12 cellular contexts compared by ENCODE assay signal in the genomic region with DNA sequence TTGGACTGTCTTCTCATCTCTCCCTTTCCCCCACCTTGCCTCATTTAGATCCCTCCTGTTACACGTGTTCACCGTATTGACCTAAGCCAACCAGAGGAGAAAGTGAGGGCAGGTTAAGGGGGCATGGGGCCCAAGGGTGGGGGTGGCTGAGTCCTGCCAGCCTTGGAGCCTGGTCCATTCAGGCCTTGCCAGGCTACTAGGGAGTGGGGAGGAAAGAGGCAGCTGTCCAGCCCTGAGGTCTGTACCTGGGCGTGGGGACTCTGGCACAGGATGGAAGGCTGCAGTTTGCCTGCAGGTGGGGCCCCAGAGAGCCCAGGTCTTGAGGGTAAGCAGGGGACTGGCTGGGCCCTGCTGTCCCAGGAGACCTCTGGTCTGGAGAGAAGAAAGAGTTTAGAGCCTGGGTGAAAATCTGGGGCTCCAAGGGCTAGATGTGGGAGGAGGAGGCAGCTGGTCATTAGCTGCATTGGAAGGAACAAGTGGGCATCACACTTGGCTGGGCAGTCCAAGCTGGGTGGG.
A peak's percentile ranks its signal among the peaks of the same experiment; 100 is the strongest.
DNase-seq lines count a peak whose midpoint lies in the region; ATAC-seq and TF ChIP-seq lines count a peak whose summit lies in the region.
"Had no signal": no experiment of that assay in that cellular context is flagged by ENCODE, and none has a peak within 500 bp of the region (broad histone marks: within the 10 kb centered on the region; RNA-seq: fewer than 3 reads in every experiment).

No MANE protein-coding gene starts in this region.

- H3K27ac Mint-ChIP-seq in activated naive CD8-positive, alpha-beta T cell treated with anti-CD3 and anti-CD28 coated beads for 36 hours, result peak overlapping the region; percentile 90
- H3K27ac Mint-ChIP-seq in natural killer cell, result peak overlapping the region; percentile 58 to 75
- H3K27ac Mint-ChIP-seq in type B pancreatic cell, result no peak overlapping the region

- peak overlapping the region in 5 of 11 experiments; percentile 28 to 51 (median 47); a peak in 6 of 22 replicates for H3K27ac ChIP-seq in BLaER1 treated with 17β-estradiol and CSF1 and Interleukin-3, amounts not matched to agents 10 nM and 100 nM
- no peak overlapping the region for H3K27ac ChIP-seq in A673 (ENCODE audit: low read depth, low read length, poor library complexity, severe bottlenecking)

- intact Hi-C loops in natural killer cell (cut with micrococcal nuclease), result no loop called here
- intact Hi-C loops in A673 (cut with micrococcal nuclease; ENCODE audit: unreplicated experiment), result no loop called here

- CTCF ChIA-PET in A673 (lab: Charles Lee), result no interaction called here

- H3K36me3 ChIP-seq in BLaER1 treated with 17β-estradiol and CSF1 and Interleukin-3, amounts not matched to agents 10 nM and 100 nM, result peaks cover 36 to 66% (median 52%) of the 10 kb centered on the region in 11 experiments
- H3K36me3 ChIP-seq in A673 (ENCODE audit: insufficient read depth, low read length, poor library complexity, severe bottlenecking), result no peaks in the 10 kb centered on the region
- H3K36me3 ChIP-seq: HAP-1 had no signal

- in situ Hi-C loops in GM13976 (cut with MboI; ENCODE audit: low sequenced_read_pairs, unreplicated experiment), result loop anchor here (10.0 kb wide), 1 partner anchor 141 kb away; a partner anchor contains a TSS

- H3K36me3 Mint-ChIP-seq in activated naive CD8-positive, alpha-beta T cell treated with anti-CD3 and anti-CD28 coated beads for 36 hours, result peaks cover 92% of the 10 kb centered on the region
- H3K36me3 Mint-ChIP-seq in natural killer cell (peaks cover 14% of the 10 kb centered on the region), type B pancreatic cell (no peaks in the 10 kb centered on the region)

- no TSS peak for BruUV-seq in A673 (replicated peaks; lab: Mats Ljungman, UMichigan)

- H3K4me2 ChIP-seq in BLaER1 treated with 17β-estradiol and CSF1 and Interleukin-3, amounts not matched to agents 10 nM and 100 nM, result peak overlapping the region; percentile 81 to 94 (median 88)

- H3K4me1 ChIP-seq in BLaER1 treated with 17β-estradiol and CSF1 and Interleukin-3, amounts not matched to agents 10 nM and 100 nM, result peaks cover 76 to 85% (median 78%) of the 10 kb centered on the region in 10 experiments
- H3K4me1 ChIP-seq in A673 (ENCODE audit: insufficient read depth, low read length, poor library complexity, severe bottlenecking), result peaks cover 11% of the 10 kb centered on the region
- H3K4me1 ChIP-seq: HAP-1 had no signal

- POLR2A ChIA-PET in A673 (lab: Charles Lee; ENCODE audit: low non-redundant PET), result no interaction called here

- H3K9me3 ChIP-seq in BLaER1 treated with 17β-estradiol and CSF1 and Interleukin-3, amounts not matched to agents 10 nM and 100 nM (replicated peaks in 1 of 11), result peaks cover 0 to 6% (median under 1%) of the 10 kb centered on the region in 11 experiments; a peak in 14 of 22 replicates
- no peaks in the 10 kb centered on the region for H3K9me3 ChIP-seq in A673 (ENCODE audit: low read depth, low read length, poor library complexity, severe bottlenecking)
- H3K9me3 ChIP-seq: HAP-1 had no signal

- ATAC-seq in natural killer cell, result no peak

- peaks cover 11% of the 10 kb centered on the region for H3K9me3 Mint-ChIP-seq in activated naive CD8-positive, alpha-beta T cell treated with anti-CD3 and anti-CD28 coated beads for 36 hours
- no peaks in the 10 kb centered on the region for H3K9me3 Mint-ChIP-seq in natural killer cell
- H3K9me3 Mint-ChIP-seq in type B pancreatic cell, result no peaks in the 10 kb centered on the region

- no peak overlapping the region; a peak in 1 of 20 replicates for H3K4me3 ChIP-seq in BLaER1 treated with 17β-estradiol and CSF1 and Interleukin-3, amounts not matched to agents 10 nM and 100 nM
- no peak overlapping the region for H3K4me3 ChIP-seq in A673 (ENCODE audit: low read depth, low read length, poor library complexity, severe bottlenecking)
- H3K4me3 ChIP-seq: HAP-1 had no signal

- H3K4me1 Mint-ChIP-seq in activated naive CD8-positive, alpha-beta T cell treated with anti-CD3 and anti-CD28 coated beads for 36 hours, result peaks cover 92% of the 10 kb centered on the region
- peaks cover 55 to 70% of the 10 kb centered on the region in 2 donors for H3K4me1 Mint-ChIP-seq in natural killer cell
- H3K4me1 Mint-ChIP-seq in type B pancreatic cell (ENCODE audit: unreplicated experiment), result peaks cover 36% of the 10 kb centered on the region

- DNase-seq in GM13976 (ENCODE audit: low spot score) (peak; percentile 23), natural killer cell (no peak), type B pancreatic cell (ENCODE audit: extremely low spot score, unreplicated experiment) (no peak), A673 (ENCODE audit: low spot score) (no peak), RKO (ENCODE audit: low spot score) (no peak), superior temporal gyrus (ENCODE audit: extremely low spot score) (no peak)
- no peak for DNase-seq in activated naive CD8-positive, alpha-beta T cell treated with anti-CD3 and anti-CD28 coated beads for 36 hours
- DNase-seq: activated gamma-delta T cell treated with Interleukin-2 at 50 U/mL for 16 hours, NCI-H1105 treated with DMSO at 0.1 percent for 48 hours had no signal

- no peak for TF ChIP-seq CTCF in GM13976 (IDR thresholded peaks at IDR 0.05; ENCODE audit: borderline replicate concordance, control extremely low read depth, extremely low read depth, insufficient read depth, missing control alignments)
- no peak for TF ChIP-seq CTCF in natural killer cell (IDR thresholded peaks at IDR 0.05)
- no peak for TF ChIP-seq CTCF in type B pancreatic cell (conservative IDR thresholded peaks at IDR 0.05)
- TF ChIP-seq CTCF in A673 (conservative IDR thresholded peaks at IDR 0.05; ENCODE audit: low read depth, low read length), result no peak

- H3K4me3 Mint-ChIP-seq in activated naive CD8-positive, alpha-beta T cell treated with anti-CD3 and anti-CD28 coated beads for 36 hours, result no peak overlapping the region
- H3K4me3 Mint-ChIP-seq in natural killer cell (no peak overlapping the region), type B pancreatic cell (no peak overlapping the region)
- H3K4me3 Mint-ChIP-seq: neural crest cell had no signal

- no peaks in the 10 kb centered on the region for H3K27me3 Mint-ChIP-seq in activated naive CD8-positive, alpha-beta T cell treated with anti-CD3 and anti-CD28 coated beads for 36 hours
- H3K27me3 Mint-ChIP-seq in natural killer cell (ENCODE audit: low read depth in 2 of 2) (no peaks in the 10 kb centered on the region), type B pancreatic cell (no peaks in the 10 kb centered on the region)

- H4K20me1 ChIP-seq in BLaER1 treated with 17β-estradiol and CSF1 and Interleukin-3, amounts not matched to agents 10 nM and 100 nM, result peaks cover 0 to 77% (median 51%) of the 10 kb centered on the region in 11 experiments; a peak in 17 of 22 replicates

- no peaks in the 10 kb centered on the region for H3K27me3 ChIP-seq in BLaER1 treated with 17β-estradiol and CSF1 and Interleukin-3, amounts not matched to agents 10 nM and 100 nM
- H3K27me3 ChIP-seq in A673 (replicated peaks; ENCODE audit: insufficient read depth, low read depth, low read length, poor library complexity), result no peaks in the 10 kb centered on the region

- peak overlapping the region in 2 of 11 experiments; percentile 4 to 21; a peak in 1 of 22 replicates for H3K9ac ChIP-seq in BLaER1 treated with 17β-estradiol and CSF1 and Interleukin-3, amounts not matched to agents 10 nM and 100 nM
